15 cellular contexts compared by ENCODE assay signal in the genomic region with DNA sequence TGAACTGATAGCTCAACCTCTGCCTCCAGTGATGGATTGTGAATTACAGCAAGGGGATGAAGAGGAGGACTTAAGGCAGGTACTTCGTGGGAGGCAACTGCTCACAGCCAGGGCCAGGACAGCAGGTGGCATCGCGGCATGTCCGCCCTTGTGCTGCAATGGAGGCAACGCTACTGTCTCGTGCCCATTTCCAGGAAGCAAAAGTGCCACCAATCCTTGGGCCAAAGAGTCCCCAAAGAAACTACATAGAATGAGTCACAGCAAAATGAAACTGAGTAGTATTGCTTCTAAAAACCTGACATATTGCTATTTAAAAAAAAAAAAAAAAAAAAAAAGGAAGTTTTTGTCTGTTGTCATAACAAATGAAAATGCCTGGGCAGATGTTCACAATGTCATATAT. TPM values are rescaled to one million over a fixed set of nuclear protein-coding genes. Genes with fewer than 3 reads are reported as not detected.
DNase-seq lines count a peak whose midpoint lies in the region; ATAC-seq and TF ChIP-seq lines count a peak whose summit lies in the region.
"Had no signal": no experiment of that assay in that cellular context is flagged by ENCODE, and none has a peak within 500 bp of the region (broad histone marks: within the 10 kb centered on the region; RNA-seq: fewer than 3 reads in every experiment).

No MANE protein-coding gene starts in this region.

- no peak overlapping the region for H3K4me3 Mint-ChIP-seq in activated T-helper 1 cell treated with anti-CD3 and anti-CD28 coated beads, Interleukin-12 subunit alpha, Interleukin-12 subunit beta, Interleukin-2, Interleukin-4 antibody, amounts not matched to agents 30 ng/mL and 10 ng/mL and 1 ng/mL, durations not matched to agents 14 hours and 24 hours and 36 hours
- no peak overlapping the region for H3K4me3 Mint-ChIP-seq in chondrocyte (ENCODE audit: unreplicated experiment)
- H3K4me3 Mint-ChIP-seq: activated T-cell treated with anti-CD3 and anti-CD28 coated beads, Interleukin-2, amount 50 U/mL, for 4 hours; immature natural killer cell had no signal

- peak; percentile 48 for ATAC-seq in GM19035 (IDR thresholded peaks at IDR 0.05; ENCODE audit: unreplicated experiment)
- peak; percentile 76 for ATAC-seq in HG02981 (IDR thresholded peaks at IDR 0.05; ENCODE audit: unreplicated experiment)
- ATAC-seq: foreskin keratinocyte had no signal

- peak overlapping the region; percentile 8 for H3K27ac Mint-ChIP-seq in activated T-helper 1 cell treated with anti-CD3 and anti-CD28 coated beads, Interleukin-12 subunit alpha, Interleukin-12 subunit beta, Interleukin-2, Interleukin-4 antibody, amounts not matched to agents 30 ng/mL and 10 ng/mL and 1 ng/mL, durations not matched to agents 14 hours and 24 hours and 36 hours
- H3K27ac Mint-ChIP-seq in chondrocyte (ENCODE audit: unreplicated experiment): no peak overlapping the region

- peaks cover 10% of the 10 kb centered on the region for H3K4me1 Mint-ChIP-seq in activated T-helper 1 cell treated with anti-CD3 and anti-CD28 coated beads, Interleukin-12 subunit alpha, Interleukin-12 subunit beta, Interleukin-2, Interleukin-4 antibody, amounts not matched to agents 30 ng/mL and 10 ng/mL and 1 ng/mL, durations not matched to agents 14 hours and 24 hours and 36 hours (ENCODE audit: low read depth)
- peaks cover 10% of the 10 kb centered on the region for H3K4me1 Mint-ChIP-seq in chondrocyte (ENCODE audit: low read depth)

- no peaks in the 10 kb centered on the region for H3K36me3 Mint-ChIP-seq in activated T-helper 1 cell treated with anti-CD3 and anti-CD28 coated beads, Interleukin-12 subunit alpha, Interleukin-12 subunit beta, Interleukin-2, Interleukin-4 antibody, amounts not matched to agents 30 ng/mL and 10 ng/mL and 1 ng/mL, durations not matched to agents 14 hours and 24 hours and 36 hours (ENCODE audit: low read depth)
- H3K36me3 Mint-ChIP-seq in chondrocyte (ENCODE audit: low read depth): no peaks in the 10 kb centered on the region
- H3K36me3 Mint-ChIP-seq: immature natural killer cell had no signal

- intact Hi-C loops in activated T-helper 1 cell treated with anti-CD3 and anti-CD28 coated beads, Interleukin-12 subunit alpha, Interleukin-12 subunit beta, Interleukin-2, Interleukin-4 antibody, amounts not matched to agents 30 ng/mL and 10 ng/mL and 1 ng/mL, durations not matched to agents 14 hours and 24 hours and 36 hours (cut with micrococcal nuclease): loop anchor here (10.0 kb wide), 1 partner anchor 226 kb away; no protein-coding TSS in a partner anchor

- H3K9me3 Mint-ChIP-seq in activated T-helper 1 cell treated with anti-CD3 and anti-CD28 coated beads, Interleukin-12 subunit alpha, Interleukin-12 subunit beta, Interleukin-2, Interleukin-4 antibody, amounts not matched to agents 30 ng/mL and 10 ng/mL and 1 ng/mL, durations not matched to agents 14 hours and 24 hours and 36 hours: no peaks in the 10 kb centered on the region
- no peaks in the 10 kb centered on the region for H3K9me3 Mint-ChIP-seq in chondrocyte (ENCODE audit: low read depth)
- H3K9me3 Mint-ChIP-seq: activated T-cell treated with anti-CD3 and anti-CD28 coated beads, Interleukin-2, amount 50 U/mL, for 4 hours; immature natural killer cell had no signal

- no peak overlapping the region for H3K4me3 ChIP-seq in GM12865 (ENCODE audit: low read depth, low read length)

- H3K27me3 Mint-ChIP-seq in activated T-helper 1 cell treated with anti-CD3 and anti-CD28 coated beads, Interleukin-12 subunit alpha, Interleukin-12 subunit beta, Interleukin-2, Interleukin-4 antibody, amounts not matched to agents 30 ng/mL and 10 ng/mL and 1 ng/mL, durations not matched to agents 14 hours and 24 hours and 36 hours (ENCODE audit: insufficient read depth): no peaks in the 10 kb centered on the region
- no peaks in the 10 kb centered on the region for H3K27me3 Mint-ChIP-seq in chondrocyte (ENCODE audit: low read depth)

- DNase-seq in GM12865 (ENCODE audit: low read depth): peak; percentile 37
- no peak for DNase-seq in activated T-helper 1 cell treated with anti-CD3 and anti-CD28 coated beads, Interleukin-12 subunit alpha, Interleukin-12 subunit beta, Interleukin-2, Interleukin-4 antibody, amounts not matched to agents 30 ng/mL and 10 ng/mL and 1 ng/mL, durations not matched to agents 14 hours and 24 hours and 36 hours (ENCODE audit: low spot score)
- DNase-seq in midbrain (lab: John Stamatoyannopoulos, UW): no peak
- no peak for DNase-seq in NCI-H82 treated with DMSO at 0.1 percent for 48 hours (lab: John Stamatoyannopoulos, UW; ENCODE audit: unreplicated experiment)
- DNase-seq in chondrocyte (ENCODE audit: low spot score): no peak
- DNase-seq in NCI-H345 (lab: John Stamatoyannopoulos, UW): no peak
- DNase-seq: activated T-cell treated with anti-CD3 and anti-CD28 coated beads, Interleukin-2, amount 50 U/mL, for 4 hours; DND-41; effector CD8-positive, alpha-beta T cell; foreskin keratinocyte; immature natural killer cell; IMR-90; stimulated activated CD4-positive, alpha-beta T cell treated with anti-CD3 and anti-CD28 coated beads, Interleukin-4, amount 100 ng/mL, for 24 hours had no signal

- no peak for TF ChIP-seq CTCF in GM12865 (IDR thresholded peaks at IDR 0.05; ENCODE audit: insufficient read depth, low read depth, low read length, missing control alignments)
- TF ChIP-seq CTCF in chondrocyte (IDR thresholded peaks at IDR 0.05): no peak

RNA-seq across cellular contexts. Expression of a gene that starts 46.6 kb away (rescaled TPM):
- 46.9 and 47.5 TPM in 2 replicates for total RNA-seq in activated T-helper 1 cell treated with anti-CD3 and anti-CD28 coated beads, Interleukin-12 subunit alpha, Interleukin-12 subunit beta, Interleukin-2, Interleukin-4 antibody, amounts not matched to agents 30 ng/mL and 10 ng/mL and 1 ng/mL, durations not matched to agents 14 hours and 24 hours and 36 hours
- 113 to 165 TPM (median 156 TPM) in 3 replicates for total RNA-seq in chondrocyte
